10 cellular contexts compared by ENCODE assay signal in the genomic region with DNA sequence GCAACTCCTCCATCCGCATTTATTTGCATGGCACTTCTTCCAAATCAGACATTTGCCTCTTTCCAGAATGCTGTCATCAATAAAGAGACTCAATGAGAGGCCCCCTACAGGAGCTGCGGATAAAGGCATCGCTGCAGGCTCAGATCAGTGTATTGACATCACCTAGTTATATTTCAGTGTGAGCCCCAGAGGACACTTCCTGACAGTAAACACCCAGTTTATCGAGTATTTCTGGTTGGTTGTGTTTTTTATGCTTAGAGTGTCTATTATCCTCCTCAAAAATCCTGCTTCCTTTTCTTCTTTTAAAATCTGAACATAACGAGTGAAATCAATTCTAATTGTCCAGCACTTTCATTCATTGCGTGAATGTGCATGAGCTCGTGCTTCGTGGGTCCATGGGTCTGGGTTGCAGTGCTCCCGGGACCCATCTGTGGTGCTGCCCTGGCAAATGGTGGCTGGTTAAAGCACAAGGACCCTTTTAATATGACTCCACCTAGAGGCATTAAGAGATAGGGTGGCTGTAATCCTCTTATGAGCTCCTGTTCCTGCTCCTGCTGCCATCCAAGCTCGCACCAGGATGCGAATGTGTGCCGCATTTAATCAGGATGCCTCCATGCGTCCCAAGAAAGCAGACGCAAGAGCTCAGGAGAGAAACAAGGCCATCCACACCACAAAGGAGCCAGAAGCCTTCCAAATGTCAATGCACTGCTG. TPM values are rescaled to one million over a fixed set of nuclear protein-coding genes. Genes with fewer than 3 reads are reported as not detected.
A peak's percentile ranks its signal among the peaks of the same experiment; 100 is the strongest.
DNase-seq lines count a peak whose midpoint lies in the region; ATAC-seq and TF ChIP-seq lines count a peak whose summit lies in the region.
"Had no signal": no experiment of that assay in that cellular context is flagged by ENCODE, and none has a peak within 500 bp of the region (broad histone marks: within the 10 kb centered on the region; RNA-seq: fewer than 3 reads in every experiment).

No MANE protein-coding gene starts in this region.

- peaks cover 58% of the 10 kb centered on the region for H3K36me3 Mint-ChIP-seq in endothelial cell (ENCODE audit: low read depth, unreplicated experiment)
- H3K36me3 Mint-ChIP-seq: CD8-positive, alpha-beta memory T cell had no signal

- H3K9me3 Mint-ChIP-seq in endothelial cell (ENCODE audit: unreplicated experiment) = no peaks in the 10 kb centered on the region

- no peak overlapping the region for H3K27ac Mint-ChIP-seq in endothelial cell (ENCODE audit: unreplicated experiment)
- H3K27ac Mint-ChIP-seq: CD8-positive, alpha-beta memory T cell had no signal

- H3K36me3 ChIP-seq in Loucy (ENCODE audit: insufficient read depth, low read length) = no peaks in the 10 kb centered on the region
- peaks cover 4% of the 10 kb centered on the region for H3K36me3 ChIP-seq in smooth muscle cell (ENCODE audit: low read depth)

- H2AFZ ChIP-seq in Loucy (ENCODE audit: low read length) (no peak overlapping the region), smooth muscle cell (ENCODE audit: low read depth) (no peak overlapping the region)

- H3K27me3 Mint-ChIP-seq in endothelial cell (ENCODE audit: unreplicated experiment) = peaks cover 3% of the 10 kb centered on the region

- TF ChIP-seq CTCF in Loucy (conservative IDR thresholded peaks at IDR 0.05; ENCODE audit: low read length) (peak; percentile 64), endothelial cell (IDR thresholded peaks at IDR 0.05; ENCODE audit: unreplicated experiment) (peak; percentile 57), smooth muscle cell (IDR thresholded peaks at IDR 0.05; ENCODE audit: borderline replicate concordance, insufficient read depth, poor library complexity, severe bottlenecking) (peak; percentile 34)

- H3K4me2 ChIP-seq in Loucy (ENCODE audit: low read depth, low read length, poor library complexity, severe bottlenecking) (no peak overlapping the region), smooth muscle cell (no peak overlapping the region)

- no peak overlapping the region for H3K4me3 ChIP-seq in Loucy (ENCODE audit: low read length, poor library complexity, severe bottlenecking)
- H3K4me3 ChIP-seq in smooth muscle cell = no peak overlapping the region

- H3K79me2 ChIP-seq in Loucy (ENCODE audit: insufficient read depth, low read length) (no peaks in the 10 kb centered on the region), smooth muscle cell (ENCODE audit: low read depth) (peaks cover 3% of the 10 kb centered on the region)

- H3K9me3 ChIP-seq in Loucy (ENCODE audit: insufficient read depth, low read depth, low read length) (no peaks in the 10 kb centered on the region), smooth muscle cell (replicated peaks; ENCODE audit: low read depth) (no peaks in the 10 kb centered on the region)

- H3K4me1 ChIP-seq in Loucy (ENCODE audit: insufficient read depth, low read length, poor library complexity, severe bottlenecking) (no peaks in the 10 kb centered on the region), smooth muscle cell (ENCODE audit: low read depth) (peaks cover 47% of the 10 kb centered on the region)

- H4K20me1 ChIP-seq in Loucy (ENCODE audit: insufficient read depth, low read length, poor library complexity, severe bottlenecking) = no peaks in the 10 kb centered on the region
- no peaks in the 10 kb centered on the region for H4K20me1 ChIP-seq in smooth muscle cell (ENCODE audit: low read depth)

- H3K4me1 Mint-ChIP-seq in endothelial cell (ENCODE audit: unreplicated experiment) = peaks cover 24% of the 10 kb centered on the region
- H3K4me1 Mint-ChIP-seq: CD8-positive, alpha-beta memory T cell had no signal

- no peaks in the 10 kb centered on the region for H3K27me3 ChIP-seq in Loucy (ENCODE audit: insufficient read depth, low read length, poor library complexity, severe bottlenecking)
- H3K27me3 ChIP-seq in smooth muscle cell (ENCODE audit: low read depth) = no peaks in the 10 kb centered on the region

- peak overlapping the region; percentile 11 for H3K4me3 Mint-ChIP-seq in endothelial cell (ENCODE audit: unreplicated experiment)
- H3K4me3 Mint-ChIP-seq: CD8-positive, alpha-beta memory T cell had no signal

- DNase-seq in NCI-H748 (lab: John Stamatoyannopoulos, UW; ENCODE audit: unreplicated experiment) = peak; percentile 19
- DNase-seq in NCI-H748 treated with DMSO at 0.1 percent for 48 hours (lab: John Stamatoyannopoulos, UW) = no peak
- DNase-seq in endothelial cell (ENCODE audit: low spot score) = peak; percentile 28
- no peak for DNase-seq in smooth muscle cell (lab: John Stamatoyannopoulos, UW; ENCODE audit: unreplicated experiment)
- no peak for DNase-seq in T-helper 2 cell
- no peak for DNase-seq in activated naive CD4-positive, alpha-beta T cell treated with anti-CD3 and anti-CD28 coated beads, Interleukin-2, amount 50 U/mL, for 16 hours
- DNase-seq: CD8-positive, alpha-beta memory T cell; NCI-H774 had no signal

- 83% methylated on average over 14 of the region's 14 CpGs for WGBS in smooth muscle cell (ENCODE audit: low lambda C conversion rate)

- H3K9ac ChIP-seq in Loucy (ENCODE audit: low read depth, low read length, poor library complexity, severe bottlenecking) = no peak overlapping the region
- H3K9ac ChIP-seq in smooth muscle cell (ENCODE audit: low read depth) = no peak overlapping the region

- H3K9me2 ChIP-seq in Loucy (replicated peaks; ENCODE audit: low read depth, low read length) = no peaks in the 10 kb centered on the region

- H3K27ac ChIP-seq in smooth muscle cell (ENCODE audit: low read depth) = no peak overlapping the region

- no peak for ATAC-seq in HG03159 (IDR thresholded peaks at IDR 0.05; ENCODE audit: unreplicated experiment)

- H3F3A ChIP-seq in Loucy (ENCODE audit: low read depth) = no peaks in the 10 kb centered on the region
- H3F3A ChIP-seq in smooth muscle cell (ENCODE audit: low read depth) = peaks cover 20% of the 10 kb centered on the region

RNA-seq across cellular contexts. Expression of a gene that starts 38.9 kb away (rescaled TPM):
- total RNA-seq in endothelial cell (ENCODE audit: unreplicated experiment) (258 TPM), smooth muscle cell (70.4 and 96.1 TPM in 2 replicates)
- 53.2 and 58.4 TPM in 2 replicates for polyA plus RNA-seq in smooth muscle cell
- polyA plus RNA-seq: CD8-positive, alpha-beta memory T cell had no signal

Comparison
In these comparisons a context has a peak if more than half of its experiments do, and no peak if none do; other contexts are left out.
1. DNase-seq: peak in NCI-H748 (single experiment) and endothelial cell (single experiment); none in NCI-H748 treated with DMSO at 0.1 percent for 48 hours (single experiment), smooth muscle cell (single experiment), T-helper 2 cell (0 of 5) and activated naive CD4-positive, alpha-beta T cell treated with anti-CD3 and anti-CD28 coated beads, Interleukin-2, amount 50 U/mL, for 16 hours (single experiment).
2. Peak in every context shown above with its lines, with median percentiles within 50 percentile points of each other: CTCF ChIP-seq.